Comparison of ENCODE assay signal across 1 cellular context in genomic region chr10:14673189-14673947, GRCh38.
TF ChIP-seq lines count a peak whose summit lies in the region.

No MANE protein-coding gene starts in this region.

TF ChIP-seq in H1, 55 proteins besides CTCF, POLR2A, EP300 and RAD21:
- TF ChIP-seq EZH2 (IDR thresholded peaks at IDR 0.05; ENCODE audit: low read depth, low read length, severe bottlenecking) (no peak), SUZ12 (IDR thresholded peaks at IDR 0.05; ENCODE audit: low read length) (no peak), RXRA (IDR thresholded peaks at IDR 0.05; ENCODE audit: insufficient read depth, low read depth, low read length) (no peak), TBP (IDR thresholded peaks at IDR 0.05; ENCODE audit: low read depth, low read length) (no peak), CHD1 (IDR thresholded peaks at IDR 0.05; ENCODE audit: low read depth, low read length) (no peak), ZNF274 (IDR thresholded peaks at IDR 0.05; ENCODE audit: borderline replicate concordance, extremely low read depth, low read length) (no peak), CHD2 (IDR thresholded peaks at IDR 0.05; ENCODE audit: low read length) (no peak), CTBP2 (IDR thresholded peaks at IDR 0.05; ENCODE audit: borderline replicate concordance, insufficient read depth, insufficient read length, low read length) (no peak), SIX5 (IDR thresholded peaks at IDR 0.05; ENCODE audit: low read depth, low read length) (no peak), NRF1 (IDR thresholded peaks at IDR 0.05; ENCODE audit: low read depth, low read length) (no peak), RFX5 (IDR thresholded peaks at IDR 0.05; ENCODE audit: borderline replicate concordance, low read depth, low read length) (no peak), POLR2AphosphoS5 (IDR thresholded peaks at IDR 0.05; ENCODE audit: low read depth, low read length) (no peak)
